Comparison of ENCODE assay signal across 19 cellular contexts in the genomic region with DNA sequence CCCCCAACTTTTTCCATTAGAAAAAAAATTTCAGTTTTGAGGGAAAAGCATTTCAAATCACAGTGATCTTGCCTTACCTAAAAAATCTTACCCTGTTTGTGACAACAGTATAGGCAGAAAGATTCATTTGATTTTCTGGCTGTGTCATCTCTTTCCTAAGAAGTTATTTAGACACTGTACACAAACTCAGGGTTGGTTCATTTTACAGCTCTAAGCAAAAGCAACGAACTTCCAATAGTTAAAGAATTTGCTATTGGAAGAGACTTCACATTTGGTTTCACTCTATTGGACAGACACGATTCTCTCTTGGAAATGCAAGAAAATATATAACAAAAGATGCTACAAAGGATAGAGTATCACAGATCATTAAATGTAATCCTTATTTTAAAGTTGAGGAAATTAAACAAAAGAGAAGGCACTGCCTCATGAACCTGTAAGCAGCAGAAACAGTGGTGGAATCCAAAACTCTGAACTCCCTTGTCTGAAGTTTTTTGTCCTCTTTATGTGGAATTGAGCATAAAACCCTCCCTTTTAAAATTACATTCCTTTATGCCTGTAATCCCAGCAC. TPM values are rescaled to one million over a fixed set of nuclear protein-coding genes. Genes with fewer than 3 reads are reported as not detected.
DNase-seq lines count a peak whose midpoint lies in the region; ATAC-seq and TF ChIP-seq lines count a peak whose summit lies in the region.
"Had no signal": no experiment of that assay in that cellular context is flagged by ENCODE, and none has a peak within 500 bp of the region (broad histone marks: within the 10 kb centered on the region; RNA-seq: fewer than 3 reads in every experiment).

No MANE protein-coding gene starts in this region.

- intact Hi-C loops in IMR-90 (cut with micrococcal nuclease): loop anchor here (5.0 kb wide), 1 partner anchor 205 kb away; no protein-coding TSS in a partner anchor

- no CpG with 5 or more reads among the region's 2 CpGs for WGBS in IMR-90 (ENCODE audit: extremely low coverage in 2 of 2, insufficient read length in 1 of 2), 2 experiments

- H3K4me2 ChIP-seq in IMR-90 (ENCODE audit: low read depth, low read length): peak overlapping the region; percentile 45; the same call in 1 of the 2 replicates

- dilution Hi-C loops in IMR-90 (cut with HindIII; ENCODE audit: low sequenced_read_pairs, unreplicated experiment): no loop called here

- H3K18ac ChIP-seq in IMR-90 (ENCODE audit: low read depth, low read length): no peak overlapping the region

- H4K20me1 ChIP-seq in IMR-90 (ENCODE audit: insufficient read depth, low read length): peaks cover 3% of the 10 kb centered on the region; the same call in 1 of the 2 replicates

- H2AFZ ChIP-seq in IMR-90 (replicated peaks; ENCODE audit: low read length, poor library complexity): no peak overlapping the region

- DNase-seq in ACHN: peak; percentile 26
- DNase-seq in IMR-90: peak; percentile 57
- peak; percentile 48 for DNase-seq in adipocyte (ENCODE audit: low read depth)
- DNase-seq in fibroblast of pulmonary artery (ENCODE audit: low read depth): peak; percentile 13
- no peak for DNase-seq in activated effector memory CD4-positive, alpha-beta T cell treated with anti-CD3 and anti-CD28 coated beads, Interleukin-2, amount 50 U/mL, for 16 hours
- no peak for DNase-seq in cortex of kidney (lab: John Stamatoyannopoulos, UW)
- DNase-seq: activated CD4-positive, alpha-beta T cell treated with anti-CD3 and anti-CD28 coated beads, Interleukin-2, amount 50 U/mL, for 4 hours; activated naive CD4-positive, alpha-beta T cell treated with anti-CD3 and anti-CD28 coated beads, Interleukin-2, amount 10 ng/mL, durations not matched to agents 7 days and 5 days; activated T-cell treated with anti-CD3 and anti-CD28 coated beads for 4 hours; body of pancreas; KBM-7; mucosa of descending colon; NCI-H510A; Right ventricle myocardium superior; T-helper 1 cell; uterus had no signal

- CTCF ChIA-PET in IMR-90 (lab: Yijun Ruan, JAX): no interaction called here

- H3K27ac ChIP-seq in IMR-90 (ENCODE audit: insufficient read depth, low read length): no peak overlapping the region
- H3K27ac ChIP-seq: coronary artery, uterus had no signal

- H3K4me3 ChIP-seq in IMR-90 (ENCODE audit: insufficient read depth, low read depth, low read length) (no peak overlapping the region), adipocyte (ENCODE audit: low read length) (no peak overlapping the region), fibroblast of pulmonary artery (replicated peaks; ENCODE audit: low read depth, low read length) (no peak overlapping the region)
- H3K4me3 ChIP-seq: body of pancreas, coronary artery, mucosa of descending colon, uterus had no signal

- TF ChIP-seq POLR2A in IMR-90 (IDR thresholded peaks at IDR 0.05; ENCODE audit: low read depth, low read length): no peak

- H4K5ac ChIP-seq in IMR-90 (ENCODE audit: low read depth, low read length): no peak overlapping the region

- H3K36me3 ChIP-seq in IMR-90 (ENCODE audit: control insufficient read depth, insufficient read depth, low read length) (peaks cover 1% of the 10 kb centered on the region; the same call in 1 of the 2 replicates), adipocyte (ENCODE audit: control insufficient read depth, insufficient read depth, low read length, severe bottlenecking) (no peaks in the 10 kb centered on the region)
- H3K36me3 ChIP-seq: uterus had no signal

- no peak overlapping the region for H2BK120ac ChIP-seq in IMR-90 (ENCODE audit: low read depth, low read length)

- ATAC-seq in IMR-90 (ENCODE audit: low read depth) (peak; percentile 73), GM19397 (IDR thresholded peaks at IDR 0.05; ENCODE audit: unreplicated experiment) (no peak), HG02938 (IDR thresholded peaks at IDR 0.05; ENCODE audit: unreplicated experiment) (no peak)
- ATAC-seq: body of pancreas, mucosa of descending colon had no signal

- in situ Hi-C loops in ACHN (cut with HindIII; ENCODE audit: low pct_ligation_motif_present, low pct_unique_long_range_greater_than_20kb, low sequenced_read_pairs): no loop called here
- in situ Hi-C loops in IMR-90 (cut with MboI; ENCODE audit: low sequenced_read_pairs): no loop called here

- H2BK20ac ChIP-seq in IMR-90 (ENCODE audit: low read depth, low read length): no peak overlapping the region

- no peak overlapping the region for H4K8ac ChIP-seq in IMR-90 (ENCODE audit: low read depth in 2 of 2, low read length in 2 of 2)

- BruUV-seq in IMR-90 (replicated peaks; lab: Mats Ljungman, UMichigan): no TSS peak

- POLR2A ChIA-PET in IMR-90 (lab: Charles Lee; ENCODE audit: unreplicated experiment): interaction anchor here (0.6 kb wide), 1 partner anchor 444 kb away, joined by 5 read pairs; no protein-coding TSS in a partner anchor

- no peak for TF ChIP-seq RAD21 in IMR-90 (IDR thresholded peaks at IDR 0.05; ENCODE audit: low read length)

- H3K9me1 ChIP-seq in IMR-90 (ENCODE audit: insufficient read depth, low read length): no peaks in the 10 kb centered on the region; the same call in 1 of the 2 replicates

- H3K4me1 ChIP-seq in IMR-90 (ENCODE audit: control insufficient read depth, insufficient read depth, low read length) (peaks cover 3% of the 10 kb centered on the region; the same call in 1 of the 2 replicates), adipocyte (ENCODE audit: control insufficient read depth, insufficient read depth, low read length) (no peaks in the 10 kb centered on the region)

- no peak overlapping the region; the same call in 1 of the 2 replicates for H3K23ac ChIP-seq in IMR-90 (ENCODE audit: low read depth, low read length)

- no peak overlapping the region for H3K4ac ChIP-seq in IMR-90 (ENCODE audit: low read depth, low read length)

- no peaks in the 10 kb centered on the region for H3K27me3 ChIP-seq in IMR-90 (ENCODE audit: control insufficient read depth, insufficient read depth, low read length)
- H3K27me3 ChIP-seq in adipocyte (replicated peaks; ENCODE audit: control insufficient read depth, insufficient read depth, low read length): no peaks in the 10 kb centered on the region
- H3K27me3 ChIP-seq: body of pancreas, uterus had no signal

- H2BK15ac ChIP-seq in IMR-90 (ENCODE audit: low read depth, low read length): no peak overlapping the region

- H2AK5ac ChIP-seq in IMR-90 (ENCODE audit: low read depth, low read length): no peak overlapping the region

- H3K56ac ChIP-seq in IMR-90 (ENCODE audit: extremely low read depth, insufficient read depth, low read length): no peak overlapping the region

- H2AK9ac ChIP-seq in IMR-90 (replicated peaks; ENCODE audit: low read depth, low read length, poor library complexity): no peak overlapping the region

- no peak overlapping the region for H4K91ac ChIP-seq in IMR-90 (ENCODE audit: insufficient read depth, low read depth, low read length)

- peak overlapping the region; percentile 50 for H2BK5ac ChIP-seq in IMR-90 (ENCODE audit: low read depth, low read length, poor library complexity, severe bottlenecking)

- H3K14ac ChIP-seq in IMR-90 (replicated peaks; ENCODE audit: low read depth, low read length): no peak overlapping the region

- no peaks in the 10 kb centered on the region for H3K9me3 ChIP-seq in IMR-90 (ENCODE audit: control insufficient read depth, insufficient read depth, low read length)
- no peaks in the 10 kb centered on the region for H3K9me3 ChIP-seq in adipocyte (ENCODE audit: control insufficient read depth, low read length)
- H3K9me3 ChIP-seq: body of pancreas, mucosa of descending colon, uterus had no signal

- TF ChIP-seq CTCF in IMR-90 (conservative IDR thresholded peaks at IDR 0.05; ENCODE audit: low read depth, low read length) (no peak), fibroblast of pulmonary artery (IDR thresholded peaks at IDR 0.05; ENCODE audit: low read length, missing control alignments) (no peak)

- H3K9ac ChIP-seq in IMR-90 (ENCODE audit: low read depth, low read length): no peak overlapping the region
- no peak overlapping the region for H3K9ac ChIP-seq in adipocyte (ENCODE audit: low read length)

- peaks cover 17 to 51% of the 10 kb centered on the region in 2 experiments for H3K79me1 ChIP-seq in IMR-90 (ENCODE audit: low read depth in 1 of 2, low read length in 2 of 2)

TF ChIP-seq in IMR-90, 13 proteins besides CTCF, POLR2A, EP300 and RAD21:
- TF ChIP-seq SMC3 (IDR thresholded peaks at IDR 0.05; ENCODE audit: low read depth, low read length) (no peak), CEBPB (IDR thresholded peaks at IDR 0.05; ENCODE audit: low read depth, low read length) (no peak), NFE2L2 (IDR thresholded peaks at IDR 0.05; ENCODE audit: low read depth, low read length) (no peak), MAZ (IDR thresholded peaks at IDR 0.05; ENCODE audit: borderline replicate concordance, low read depth, low read length) (no peak), CHD1 (IDR thresholded peaks at IDR 0.05; ENCODE audit: low read depth, low read length) (no peak), MXI1 (IDR thresholded peaks at IDR 0.05; ENCODE audit: borderline replicate concordance, low read depth, low read length) (no peak), RFX5 (IDR thresholded peaks at IDR 0.05; ENCODE audit: low read depth, low read length) (no peak), ELK1 (IDR thresholded peaks at IDR 0.05; ENCODE audit: borderline replicate concordance, low read depth, low read length) (no peak), BHLHE40 (IDR thresholded peaks at IDR 0.05; ENCODE audit: low read depth, low read length) (no peak), MAFK (IDR thresholded peaks at IDR 0.05; ENCODE audit: low read depth, low read length) (no peak)
- TF ChIP-seq, protein P1, sequence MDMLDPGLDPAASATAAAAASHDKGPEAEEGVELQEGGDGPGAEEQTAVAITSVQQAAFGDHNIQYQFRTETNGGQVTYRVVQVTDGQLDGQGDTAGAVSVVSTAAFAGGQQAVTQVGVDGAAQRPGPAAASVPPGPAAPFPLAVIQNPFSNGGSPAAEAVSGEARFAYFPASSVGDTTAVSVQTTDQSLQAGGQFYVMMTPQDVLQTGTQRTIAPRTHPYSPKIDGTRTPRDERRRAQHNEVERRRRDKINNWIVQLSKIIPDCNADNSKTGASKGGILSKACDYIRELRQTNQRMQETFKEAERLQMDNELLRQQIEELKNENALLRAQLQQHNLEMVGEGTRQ (IDR thresholded peaks at IDR 0.05; ENCODE audit: low read depth, low read length): no peak

RNA-seq across cellular contexts. Expression of gene EYA3, which starts 20.8 kb away (rescaled TPM):
- 14.4 and 17.6 TPM in 2 replicates for total RNA-seq in IMR-90 (2012; rRNA removed)
- 7.9 and 9.1 TPM in 2 replicates for polyA plus RNA-seq in IMR-90 (2012; rRNA removed)
- polyA plus RNA-seq in IMR-90 (2012; cell fraction: cytosol; rRNA removed): 2.1 and 2.5 TPM in 2 replicates
- polyA plus RNA-seq in IMR-90 (2012; cell fraction: nucleus; rRNA removed; ENCODE audit: low replicate concordance): 4.8 and 20.3 TPM in 2 replicates

Comparison
In these comparisons a context has a peak if more than half of its experiments do, and no peak if none do; other contexts are left out.
1. DNase-seq: peak in ACHN (single experiment), IMR-90 (single experiment), adipocyte (single experiment) and fibroblast of pulmonary artery (single experiment); none in activated effector memory CD4-positive, alpha-beta T cell treated with anti-CD3 and anti-CD28 coated beads, Interleukin-2, amount 50 U/mL, for 16 hours (single experiment) and cortex of kidney (single experiment).